ENCODE assay signal across 17 cellular contexts in genomic region chr6:166335378-166336366, GRCh38. TPM values are rescaled to one million over a fixed set of nuclear protein-coding genes. Genes with fewer than 3 reads are reported as not detected.
A peak's percentile ranks its signal among the peaks of the same experiment; 100 is the strongest.
DNase-seq lines count a peak whose midpoint lies in the region; ATAC-seq and TF ChIP-seq lines count a peak whose summit lies in the region.
"Had no signal": no experiment of that assay in that cellular context is flagged by ENCODE, and none has a peak within 500 bp of the region (broad histone marks: within the 10 kb centered on the region; RNA-seq: fewer than 3 reads in every experiment).

No MANE protein-coding gene starts in this region.

- peaks cover 47% of the 10 kb centered on the region for H3K36me3 Mint-ChIP-seq in activated naive CD8-positive, alpha-beta T cell treated with anti-CD3 and anti-CD28 coated beads, Interleukin-2, amount 50 U/mL, for 24 hours (ENCODE audit: low read depth)
- peaks cover 36% of the 10 kb centered on the region for H3K36me3 Mint-ChIP-seq in activated naive CD8-positive, alpha-beta T cell treated with anti-CD3 and anti-CD28 coated beads for 36 hours
- peaks cover 32% of the 10 kb centered on the region for H3K36me3 Mint-ChIP-seq in stimulated activated effector memory CD8-positive, alpha-beta T cell treated with anti-CD3 and anti-CD28 coated beads, Interleukin-12 subunit alpha, Interleukin-12 subunit beta, amount 100 ng/mL, for 72 hours
- peaks cover 19% of the 10 kb centered on the region for H3K36me3 Mint-ChIP-seq in HFFc6 (ENCODE audit: low read depth)

- no peaks in the 10 kb centered on the region for H3K27me3 Mint-ChIP-seq in activated naive CD8-positive, alpha-beta T cell treated with anti-CD3 and anti-CD28 coated beads, Interleukin-2, amount 50 U/mL, for 24 hours
- no peaks in the 10 kb centered on the region for H3K27me3 Mint-ChIP-seq in activated naive CD8-positive, alpha-beta T cell treated with anti-CD3 and anti-CD28 coated beads for 36 hours
- peaks cover 6% of the 10 kb centered on the region for H3K27me3 Mint-ChIP-seq in HFFc6 (ENCODE audit: insufficient read depth)

- DNase-seq in activated naive CD8-positive, alpha-beta T cell treated with anti-CD3 and anti-CD28 coated beads, Interleukin-2, amount 50 U/mL, for 24 hours, result no peak
- DNase-seq in activated naive CD8-positive, alpha-beta T cell treated with anti-CD3 and anti-CD28 coated beads for 36 hours, result no peak
- DNase-seq in stimulated activated effector memory CD8-positive, alpha-beta T cell treated with anti-CD3 and anti-CD28 coated beads, Interleukin-12 subunit alpha, Interleukin-12 subunit beta, amount 100 ng/mL, for 72 hours (ENCODE audit: low spot score in 2 of 2), result no peak
- no peak for DNase-seq in AG20443 (ENCODE audit: low spot score)
- no peak for DNase-seq in coronary artery (ENCODE audit: low spot score)
- no peak for DNase-seq in HFFc6
- DNase-seq: activated T-cell treated with anti-CD3 and anti-CD28 coated beads, Interleukin-2, amount 50 U/mL, for 48 hours; NCI-H748 treated with DMSO at 0.1 percent for 48 hours; Right ventricle myocardium superior; small intestine; uterus; WERI-Rb-1 had no signal

- TF ChIP-seq CTCF in coronary artery (IDR thresholded peaks at IDR 0.05) (no peak), HFFc6 (IDR thresholded peaks at IDR 0.05) (no peak)

- H3K4me3 ChIP-seq in coronary artery, result no peak overlapping the region
- H3K4me3 ChIP-seq: uterus had no signal

- H3K27ac ChIP-seq in coronary artery, result no peak overlapping the region
- H3K27ac ChIP-seq: uterus, WERI-Rb-1 had no signal

- H3K4me1 Mint-ChIP-seq in activated naive CD8-positive, alpha-beta T cell treated with anti-CD3 and anti-CD28 coated beads, Interleukin-2, amount 50 U/mL, for 24 hours, result peaks cover 70% of the 10 kb centered on the region
- peaks cover 46% of the 10 kb centered on the region for H3K4me1 Mint-ChIP-seq in activated naive CD8-positive, alpha-beta T cell treated with anti-CD3 and anti-CD28 coated beads for 36 hours
- peaks cover 41% of the 10 kb centered on the region for H3K4me1 Mint-ChIP-seq in stimulated activated effector memory CD8-positive, alpha-beta T cell treated with anti-CD3 and anti-CD28 coated beads, Interleukin-12 subunit alpha, Interleukin-12 subunit beta, amount 100 ng/mL, for 72 hours
- H3K4me1 Mint-ChIP-seq in HFFc6 (ENCODE audit: low read depth), result peaks cover 16% of the 10 kb centered on the region; the same call in 1 of the 2 replicates

- H3K4me3 Mint-ChIP-seq in activated naive CD8-positive, alpha-beta T cell treated with anti-CD3 and anti-CD28 coated beads, Interleukin-2, amount 50 U/mL, for 24 hours, result no peak overlapping the region
- no peak overlapping the region for H3K4me3 Mint-ChIP-seq in activated naive CD8-positive, alpha-beta T cell treated with anti-CD3 and anti-CD28 coated beads for 36 hours
- no peak overlapping the region for H3K4me3 Mint-ChIP-seq in stimulated activated effector memory CD8-positive, alpha-beta T cell treated with anti-CD3 and anti-CD28 coated beads, Interleukin-12 subunit alpha, Interleukin-12 subunit beta, amount 100 ng/mL, for 72 hours
- H3K4me3 Mint-ChIP-seq in HFFc6, result no peak overlapping the region
- H3K4me3 Mint-ChIP-seq: neural crest cell had no signal

- H3K27ac Mint-ChIP-seq in activated naive CD8-positive, alpha-beta T cell treated with anti-CD3 and anti-CD28 coated beads, Interleukin-2, amount 50 U/mL, for 24 hours, result peak overlapping the region; percentile 33
- no peak overlapping the region for H3K27ac Mint-ChIP-seq in activated naive CD8-positive, alpha-beta T cell treated with anti-CD3 and anti-CD28 coated beads for 36 hours
- H3K27ac Mint-ChIP-seq in stimulated activated effector memory CD8-positive, alpha-beta T cell treated with anti-CD3 and anti-CD28 coated beads, Interleukin-12 subunit alpha, Interleukin-12 subunit beta, amount 100 ng/mL, for 72 hours, result no peak overlapping the region
- no peak overlapping the region for H3K27ac Mint-ChIP-seq in HFFc6

- H3K9me3 Mint-ChIP-seq in activated naive CD8-positive, alpha-beta T cell treated with anti-CD3 and anti-CD28 coated beads, Interleukin-2, amount 50 U/mL, for 24 hours, result no peaks in the 10 kb centered on the region
- no peaks in the 10 kb centered on the region for H3K9me3 Mint-ChIP-seq in activated naive CD8-positive, alpha-beta T cell treated with anti-CD3 and anti-CD28 coated beads for 36 hours
- no peaks in the 10 kb centered on the region for H3K9me3 Mint-ChIP-seq in stimulated activated effector memory CD8-positive, alpha-beta T cell treated with anti-CD3 and anti-CD28 coated beads, Interleukin-12 subunit alpha, Interleukin-12 subunit beta, amount 100 ng/mL, for 72 hours
- no peaks in the 10 kb centered on the region for H3K9me3 Mint-ChIP-seq in HFFc6
- H3K9me3 Mint-ChIP-seq: neural crest cell had no signal

- ATAC-seq in activated naive CD8-positive, alpha-beta T cell treated with anti-CD3 and anti-CD28 coated beads, Interleukin-2, amount 50 U/mL, for 24 hours, result no peak
- ATAC-seq in GM21786 (IDR thresholded peaks at IDR 0.05; ENCODE audit: unreplicated experiment) (peak; percentile 32), HG03432 (IDR thresholded peaks at IDR 0.05; ENCODE audit: unreplicated experiment) (peak; percentile 53)
- peak; percentile 22 for ATAC-seq in stimulated activated effector memory CD8-positive, alpha-beta T cell treated with anti-CD3 and anti-CD28 coated beads, Interleukin-12 subunit alpha, Interleukin-12 subunit beta, amount 100 ng/mL, for 72 hours

RNA-seq across cellular contexts. Expression of gene SFT2D1, which starts 6.7 kb away (rescaled TPM):
- 10 to 100 TPM; 46.3 to 47.5 TPM for total RNA-seq in activated naive CD8-positive, alpha-beta T cell treated with anti-CD3 and anti-CD28 coated beads for 36 hours
- 10 to 100 TPM; 44.8 to 56.5 (median 47.3) TPM for total RNA-seq in HFFc6 (2021; fragmentation: NEBNext Ultra II Directional; extraction: Animal tissue kit (Norgen Biotek cat#: 25700))

RNA-seq across cellular contexts. Expression of gene PRR18, which starts 27.5 kb away (rescaled TPM):
- under 1 TPM; 0.08 to 0.33 TPM for total RNA-seq in activated naive CD8-positive, alpha-beta T cell treated with anti-CD3 and anti-CD28 coated beads for 36 hours
- total RNA-seq in HFFc6 (2021; fragmentation: NEBNext Ultra II Directional; extraction: Animal tissue kit (Norgen Biotek cat#: 25700)), result not detected
- total RNA-seq: Daoy, glomerular endothelial cell, Right ventricle myocardium superior, uterus had no signal

RNA-seq across cellular contexts. Expression of gene MPC1, which starts 47.1 kb away (rescaled TPM):
- total RNA-seq in activated naive CD8-positive, alpha-beta T cell treated with anti-CD3 and anti-CD28 coated beads for 36 hours, result 10 to 100 TPM; 22.2 to 25.2 TPM
- total RNA-seq in HFFc6 (2021; fragmentation: NEBNext Ultra II Directional; extraction: Animal tissue kit (Norgen Biotek cat#: 25700)), result 10 to 100 TPM; 21.7 to 24.5 (median 22.9) TPM
